Comparison of ENCODE assay signal across 9 cellular contexts in genomic region chr5:143314664-143315063, GRCh38.
DNase-seq lines count a peak whose midpoint lies in the region; ATAC-seq and TF ChIP-seq lines count a peak whose summit lies in the region.
"Had no signal": no experiment of that assay in that cellular context is flagged by ENCODE, and none has a peak within 500 bp of the region (broad histone marks: within the 10 kb centered on the region; RNA-seq: fewer than 3 reads in every experiment).

No MANE protein-coding gene starts in this region.

- H3K4me3 ChIP-seq in cardiac fibroblast (replicated peaks in 1 of 2; ENCODE audit: low read depth in 2 of 2, low read length in 2 of 2) (no peak overlapping the region), osteoblast (ENCODE audit: insufficient read depth, low read length) (no peak overlapping the region)

- TF ChIP-seq CTCF in cardiac fibroblast (IDR thresholded peaks at IDR 0.05; ENCODE audit: low read depth, low read length) (no peak), osteoblast (IDR thresholded peaks at IDR 0.05; ENCODE audit: extremely low read depth, low read depth, low read length) (no peak)

- peaks cover 87% of the 10 kb centered on the region for H3K4me1 ChIP-seq in osteoblast (ENCODE audit: insufficient read depth, low read length)

- peaks cover 90% of the 10 kb centered on the region for H3K79me2 ChIP-seq in osteoblast (ENCODE audit: insufficient read depth, low read length)

- H3K9me3 ChIP-seq in osteoblast (ENCODE audit: low read depth, low read length) = no peaks in the 10 kb centered on the region

- peak overlapping the region; percentile 78 for H3K27ac ChIP-seq in osteoblast (ENCODE audit: low read depth, low read length)
- no peak overlapping the region for H3K27ac ChIP-seq in caudate nucleus (ENCODE audit: low read depth, low read length)

- peak overlapping the region; percentile 41 for H3K4me2 ChIP-seq in osteoblast (ENCODE audit: insufficient read depth, low read length)

- peak; percentile 89 for DNase-seq in EH (ENCODE audit: low read depth)
- peak; percentile 81 for DNase-seq in LHCN-M2 (ENCODE audit: low read depth)
- DNase-seq in cardiac fibroblast (ENCODE audit: low read depth in 2 of 2) = peak; percentile 70 to 86
- peak; percentile 68 for DNase-seq in osteoblast (ENCODE audit: insufficient read length, low spot score, missing footprints)
- DNase-seq in caudate nucleus (lab: John Stamatoyannopoulos, UW) = no peak
- no peak for DNase-seq in SKM-1 (lab: John Stamatoyannopoulos, UW; ENCODE audit: unreplicated experiment)
- DNase-seq: activated T-cell treated with anti-CD3 and anti-CD28 coated beads for 4 hours had no signal

- no peak for ATAC-seq in GM19324 (IDR thresholded peaks at IDR 0.05; ENCODE audit: low FRiP score, unreplicated experiment)
- no peak for ATAC-seq in HG02981 (IDR thresholded peaks at IDR 0.05; ENCODE audit: unreplicated experiment)

- peaks cover 23% of the 10 kb centered on the region for H3K36me3 ChIP-seq in osteoblast (ENCODE audit: insufficient read depth, low read length)

- no peak overlapping the region for H2AFZ ChIP-seq in osteoblast (ENCODE audit: low read length)

- no peaks in the 10 kb centered on the region for H3K27me3 ChIP-seq in osteoblast (ENCODE audit: insufficient read depth, low read length)

- H4K20me1 ChIP-seq in osteoblast (ENCODE audit: insufficient read depth, low read length) = peaks cover 14% of the 10 kb centered on the region

Comparison
In these comparisons a context has a peak if more than half of its experiments do, and no peak if none do; other contexts are left out.
1. DNase-seq: peak in EH (single experiment), LHCN-M2 (single experiment), cardiac fibroblast (2 of 2) and osteoblast (single experiment); none in caudate nucleus (0 of 61) and SKM-1 (single experiment).